1 cellular context compared by ENCODE assay signal in genomic region chr10:44865289-44865671, GRCh38.
TF ChIP-seq lines count a peak whose summit lies in the region.

No MANE protein-coding gene starts in this region.

TF ChIP-seq in H1, 55 proteins besides CTCF, POLR2A, EP300 and RAD21 (continued from another document):
- TF ChIP-seq SUZ12 (IDR thresholded peaks at IDR 0.05; ENCODE audit: low read length), result 0 out of 2 replicates have a peak, but pooled peaks have one; percentile 6
